In genomic region chr9:91143162-91143561, GRCh38 we compare ENCODE assay signal across 20 cellular contexts.
"Had no signal": no experiment of that assay in that cellular context is flagged by ENCODE, and none has a peak within 500 bp of the region (broad histone marks: within the 10 kb centered on the region; RNA-seq: fewer than 3 reads in every experiment).

No MANE protein-coding gene starts in this region.

- H3K4me3 ChIP-seq: dorsolateral prefrontal cortex, gastrocnemius medialis, lower lobe of right lung, prostate gland, right atrium auricular region, sigmoid colon, vagina had no signal

- DNase-seq: cortex of kidney; dorsolateral prefrontal cortex; effector CD4-positive, alpha-beta T cell; foreskin fibroblast; gastrocnemius medialis; head of caudate nucleus; left ventricle myocardium superior; lower lobe of right lung; naive thymus-derived CD8-positive, alpha-beta T cell; nephron progenitor cell; nucleus accumbens; sigmoid colon; stimulated activated CD4-positive, alpha-beta T cell treated with anti-CD3 and anti-CD28 coated beads, Interleukin-2, amount 100 ng/mL, for 24 hours; stimulated activated CD4-positive, alpha-beta T cell treated with anti-CD3 and anti-CD28 coated beads, Interleukin-4, amount 100 ng/mL, for 24 hours; trophoblast cell had no signal

- H3K27ac ChIP-seq: dorsolateral prefrontal cortex, gastrocnemius medialis, lower lobe of right lung, prostate gland, right atrium auricular region, sigmoid colon, vagina had no signal

- H3K27me3 Mint-ChIP-seq: stimulated activated memory B cell treated with anti-CD40 and anti-IgM and Interleukin-4, amounts not matched to agents 10 μg/mL and 1 μg/mL and 100 μg/mL, for 72 hours; stimulated activated naive CD8-positive, alpha-beta T cell treated with anti-CD3 and anti-CD28 coated beads, Interleukin-15, Interleukin-2, amounts not matched to agents 100 ng/mL and 50 ng/mL, for 24 hours had no signal

- H3K36me3 Mint-ChIP-seq: naive thymus-derived CD8-positive, alpha-beta T cell had no signal

- H3K4me3 Mint-ChIP-seq: naive thymus-derived CD8-positive, alpha-beta T cell; nephron progenitor cell; stimulated activated memory B cell treated with anti-CD40 and anti-IgM and Interleukin-4, amounts not matched to agents 10 μg/mL and 1 μg/mL and 100 μg/mL, for 72 hours; stimulated activated naive CD8-positive, alpha-beta T cell treated with anti-CD3 and anti-CD28 coated beads, Interleukin-15, Interleukin-2, amounts not matched to agents 100 ng/mL and 50 ng/mL, for 24 hours had no signal

- H3K4me1 ChIP-seq: gastrocnemius medialis, prostate gland, vagina had no signal

- H3K27me3 ChIP-seq: dorsolateral prefrontal cortex, gastrocnemius medialis, right atrium auricular region, sigmoid colon, vagina had no signal

- ATAC-seq: gastrocnemius medialis; left ventricle myocardium superior; lower lobe of right lung; naive thymus-derived CD8-positive, alpha-beta T cell; stimulated activated memory B cell treated with anti-CD40 and anti-IgM and Interleukin-4, amounts not matched to agents 10 μg/mL and 1 μg/mL and 100 μg/mL, for 72 hours had no signal

- H3K27ac Mint-ChIP-seq: naive thymus-derived CD8-positive, alpha-beta T cell; nephron progenitor cell; stimulated activated naive CD8-positive, alpha-beta T cell treated with anti-CD3 and anti-CD28 coated beads, Interleukin-15, Interleukin-2, amounts not matched to agents 100 ng/mL and 50 ng/mL, for 24 hours had no signal

- H3K36me3 ChIP-seq: gastrocnemius medialis, lower lobe of right lung, prostate gland, right atrium auricular region, sigmoid colon, vagina had no signal

- H3K9me3 ChIP-seq: gastrocnemius medialis, lower lobe of right lung, prostate gland, right atrium auricular region, sigmoid colon, vagina had no signal
